23 cellular contexts compared by ENCODE assay signal in genomic region chr11:12474871-12475270, GRCh38.
DNase-seq lines count a peak whose midpoint lies in the region; ATAC-seq and TF ChIP-seq lines count a peak whose summit lies in the region.
"Had no signal": no experiment of that assay in that cellular context is flagged by ENCODE, and none has a peak within 500 bp of the region (broad histone marks: within the 10 kb centered on the region; RNA-seq: fewer than 3 reads in every experiment).

No MANE protein-coding gene starts in this region.

- H3K9me3 Mint-ChIP-seq in mesothelial cell of epicardium: peaks cover 4% of the 10 kb centered on the region
- H3K9me3 Mint-ChIP-seq: CD4-positive, alpha-beta memory T cell had no signal

- no peak overlapping the region for H2AFZ ChIP-seq in OCI-LY3 (ENCODE audit: low read depth, low read length)
- H2AFZ ChIP-seq: PC-9 had no signal

- peaks cover 24% of the 10 kb centered on the region for H3K4me1 Mint-ChIP-seq in mesothelial cell of epicardium
- H3K4me1 Mint-ChIP-seq: CD4-positive, alpha-beta memory T cell had no signal

- no peak overlapping the region for H3K27ac ChIP-seq in OCI-LY3 (ENCODE audit: low read length)
- H3K27ac ChIP-seq in upper lobe of right lung: no peak overlapping the region
- H3K27ac ChIP-seq: A549, PC-9 had no signal

- H3K36me3 ChIP-seq in OCI-LY3 (replicated peaks; ENCODE audit: low read depth, low read length): no peaks in the 10 kb centered on the region
- peaks cover 54% of the 10 kb centered on the region for H3K36me3 ChIP-seq in upper lobe of right lung

- H3K4me3 Mint-ChIP-seq in mesothelial cell of epicardium: no peak overlapping the region
- H3K4me3 Mint-ChIP-seq: CD4-positive, alpha-beta memory T cell had no signal

- no peaks in the 10 kb centered on the region for H3K79me2 ChIP-seq in OCI-LY3 (ENCODE audit: low read length)

- H3K4me3 ChIP-seq in GM12864 (ENCODE audit: low read depth, low read length) (no peak overlapping the region), OCI-LY3 (ENCODE audit: low read length) (no peak overlapping the region), upper lobe of right lung (no peak overlapping the region)
- H3K4me3 ChIP-seq: A549, K562, PC-9 had no signal

- DNase-seq in GM12864 (ENCODE audit: low read depth): peak; percentile 15
- DNase-seq in mesothelial cell of epicardium (ENCODE audit: low spot score in 2 of 2, unreplicated experiment in 2 of 2): no peak
- DNase-seq in T-helper 1 cell: no peak
- no peak for DNase-seq in activated gamma-delta T cell treated with Interleukin-2 at 50 U/mL for 16 hours
- DNase-seq in upper lobe of right lung: no peak
- DNase-seq: Calu3; CD4-positive, alpha-beta memory T cell; DMS153; MM.1S; NCI-H1048; NCI-H1417 treated with DMSO at 0.1 percent for 48 hours; NCI-H187; NCI-H2107; NCI-H446 treated with DMSO at 0.1 percent for 48 hours; NCI-H526 treated with DMSO at 0.1 percent for 48 hours; PC-9; RPMI8226; SHP77 had no signal

- H3K27ac Mint-ChIP-seq in mesothelial cell of epicardium: peak overlapping the region; percentile 35
- H3K27ac Mint-ChIP-seq: CD4-positive, alpha-beta memory T cell had no signal

- peak overlapping the region; percentile 18; the same call in 1 of the 2 replicates for H3K4me2 ChIP-seq in OCI-LY3 (ENCODE audit: low read length)
- H3K4me2 ChIP-seq: A549, PC-9 had no signal

- H3K4me1 ChIP-seq in OCI-LY3 (ENCODE audit: low read length) (peaks cover 5% of the 10 kb centered on the region), upper lobe of right lung (peaks cover 7% of the 10 kb centered on the region)
- H3K4me1 ChIP-seq: A549 had no signal

- no peaks in the 10 kb centered on the region for H3K27me3 Mint-ChIP-seq in mesothelial cell of epicardium (ENCODE audit: low read depth)

- no peak for TF ChIP-seq CTCF in GM12864 (IDR thresholded peaks at IDR 0.05; ENCODE audit: low read depth, low read length, missing control alignments)
- TF ChIP-seq CTCF in OCI-LY3 (IDR thresholded peaks at IDR 0.05; ENCODE audit: low read depth, low read length): no peak
- TF ChIP-seq CTCF in mesothelial cell of epicardium (IDR thresholded peaks at IDR 0.05; ENCODE audit: unreplicated experiment): no peak
- TF ChIP-seq CTCF in upper lobe of right lung (IDR thresholded peaks at IDR 0.05): no peak

- peaks cover 33% of the 10 kb centered on the region for H3K36me3 Mint-ChIP-seq in mesothelial cell of epicardium

- no peak overlapping the region for H3K9ac ChIP-seq in OCI-LY3 (ENCODE audit: low read length)

- no peak for ATAC-seq in GM18502 (IDR thresholded peaks at IDR 0.05; ENCODE audit: poor library complexity, unreplicated experiment)
- no peak for ATAC-seq in upper lobe of right lung
- ATAC-seq: A549, HepG2, K562 had no signal

- no peaks in the 10 kb centered on the region for H3K9me3 ChIP-seq in OCI-LY3 (ENCODE audit: insufficient read depth, low read length)
- H3K9me3 ChIP-seq in upper lobe of right lung: no peaks in the 10 kb centered on the region
- H3K9me3 ChIP-seq: A549 had no signal

- intact Hi-C loops in upper lobe of right lung (cut with DNase I): no loop called here

- peaks cover 11% of the 10 kb centered on the region; the same call in 1 of the 2 replicates for H3K27me3 ChIP-seq in OCI-LY3 (ENCODE audit: low read depth, low read length)
- no peaks in the 10 kb centered on the region for H3K27me3 ChIP-seq in upper lobe of right lung

- no peaks in the 10 kb centered on the region for H4K20me1 ChIP-seq in OCI-LY3 (ENCODE audit: insufficient read depth, low read length)
